ENCODE assay signal across 8 cellular contexts in genomic region chr5:14440598-14441401, GRCh38.
DNase-seq lines count a peak whose midpoint lies in the region; ATAC-seq and TF ChIP-seq lines count a peak whose summit lies in the region.

No MANE protein-coding gene starts in this region.

- H3K4me1 ChIP-seq in adrenal gland (replicated peaks in 1 of 2) = peaks cover 6 to 12% of the 10 kb centered on the region in 2 donors

- ATAC-seq in left cardiac atrium = peak; percentile 94 to 95
- ATAC-seq in HG03095 (IDR thresholded peaks at IDR 0.05; ENCODE audit: unreplicated experiment) = no peak

- H3K9me3 ChIP-seq in adrenal gland (replicated peaks in 1 of 3) = no peaks in the 10 kb centered on the region

- no peaks in the 10 kb centered on the region for H3K27me3 ChIP-seq in adrenal gland

- TF ChIP-seq POLR2A in adrenal gland (IDR thresholded peaks at IDR 0.05) = no peak

- intact Hi-C loops in adrenal gland (cut with DNase I) (no loop called here), left cardiac atrium (cut with DNase I) (no loop called here)

- peak overlapping the region in 3 of 5 donors; percentile 43 to 65 (median 60) for H3K27ac ChIP-seq in adrenal gland

- no peak for TF ChIP-seq CTCF in adrenal gland (IDR thresholded peaks at IDR 0.05)

- DNase-seq in EL = peak; percentile 98
- peak in 3 of 7 donors; percentile 19 to 80 (median 30) for DNase-seq in adrenal gland
- peak; percentile 75 for DNase-seq in left cardiac atrium
- DNase-seq in pulmonary artery endothelial cell (ENCODE audit: low read depth, low spot score) = peak; percentile 57
- DNase-seq in activated naive CD4-positive, alpha-beta T cell treated with anti-CD3 and anti-CD28 coated beads, Interleukin-2, amount 50 U/mL, for 16 hours = no peak
- DNase-seq in NCI-H526 (lab: John Stamatoyannopoulos, UW) = no peak
- DNase-seq in NCI-H2196 treated with DMSO at 0.1 percent for 48 hours (lab: John Stamatoyannopoulos, UW; ENCODE audit: unreplicated experiment) = no peak

- H3K36me3 ChIP-seq in adrenal gland (replicated peaks in 1 of 2) = no peaks in the 10 kb centered on the region

- H3K4me3 ChIP-seq in adrenal gland = peak overlapping the region in 1 of 4 donors; percentile 42

- WGBS in adrenal gland, 4 donors = 57 to 73% (median 66%) methylated on average over 17 to 40 of the region's 40 CpGs

Comparison
In these comparisons a context has a peak if more than half of its experiments do, and no peak if none do; other contexts are left out.
1. DNase-seq: peak in EL (single experiment), left cardiac atrium (single experiment) and pulmonary artery endothelial cell (single experiment); none in activated naive CD4-positive, alpha-beta T cell treated with anti-CD3 and anti-CD28 coated beads, Interleukin-2, amount 50 U/mL, for 16 hours (single experiment), NCI-H526 (0 of 2) and NCI-H2196 treated with DMSO at 0.1 percent for 48 hours (single experiment).